8 cellular contexts compared by ENCODE assay signal in genomic region chr2:216261042-216261537, GRCh38.
"Had no signal": no experiment of that assay in that cellular context is flagged by ENCODE, and none has a peak within 500 bp of the region (broad histone marks: within the 10 kb centered on the region; RNA-seq: fewer than 3 reads in every experiment).

No MANE protein-coding gene starts in this region.

- H2AFZ ChIP-seq: GM23338 had no signal

- FAIRE-seq: H1, H54, HepG2 had no signal

- H3K4me2 ChIP-seq: GM23338 had no signal

- ATAC-seq: GM23338, HepG2 had no signal

- H3K4me3 ChIP-seq: GM23338 had no signal

- H3K27ac ChIP-seq: HL-60 had no signal

- DNase-seq: H9, HCEC 1CT, KG1 had no signal
